Comparison of ENCODE assay signal across 31 cellular contexts in genomic region chr9:79924836-79925235, GRCh38.
"Had no signal": no experiment of that assay in that cellular context is flagged by ENCODE, and none has a peak within 500 bp of the region (broad histone marks: within the 10 kb centered on the region; RNA-seq: fewer than 3 reads in every experiment).

No MANE protein-coding gene starts in this region.

- H3K27me3 Mint-ChIP-seq: activated CD4-positive, alpha-beta memory T cell treated with anti-CD3 and anti-CD28 coated beads, Interleukin-2, amount 10 ng/mL, durations not matched to agents 7 days and 5 days; activated CD8-positive, alpha-beta memory T cell treated with anti-CD3 and anti-CD28 coated beads, Interleukin-2, amount 10 ng/mL, durations not matched to agents 7 days and 5 days; activated naive CD4-positive, alpha-beta T cell treated with anti-CD3 and anti-CD28 coated beads, Interleukin-2, amount 10 ng/mL, durations not matched to agents 7 days and 5 days; activated naive CD8-positive, alpha-beta T cell treated with anti-CD3 and anti-CD28 coated beads for 36 hours; T-cell had no signal

- H3K9me3 Mint-ChIP-seq: activated CD4-positive, alpha-beta memory T cell treated with anti-CD3 and anti-CD28 coated beads, Interleukin-2, amount 10 ng/mL, durations not matched to agents 7 days and 5 days; activated naive CD4-positive, alpha-beta T cell treated with anti-CD3 and anti-CD28 coated beads, Interleukin-2, amount 10 ng/mL, durations not matched to agents 7 days and 5 days had no signal

- H3K27ac ChIP-seq: brain microvascular endothelial cell, KMS-11, Peyer's patch, SJSA1, WERI-Rb-1 had no signal

- H3K36me3 ChIP-seq: brain microvascular endothelial cell, Peyer's patch, SJSA1, WERI-Rb-1 had no signal

- H3K4me3 ChIP-seq: Peyer's patch, SJSA1 had no signal

- ATAC-seq: activated CD8-positive, alpha-beta memory T cell treated with anti-CD3 and anti-CD28 coated beads, Interleukin-2, amount 10 ng/mL, durations not matched to agents 7 days and 5 days; T-cell had no signal

- H3K4me1 ChIP-seq: Peyer's patch, SJSA1 had no signal

- H3K4me3 Mint-ChIP-seq: activated CD4-positive, alpha-beta memory T cell treated with anti-CD3 and anti-CD28 coated beads, Interleukin-2, amount 10 ng/mL, durations not matched to agents 7 days and 5 days; activated CD8-positive, alpha-beta memory T cell treated with anti-CD3 and anti-CD28 coated beads, Interleukin-2, amount 10 ng/mL, durations not matched to agents 7 days and 5 days; activated naive CD4-positive, alpha-beta T cell treated with anti-CD3 and anti-CD28 coated beads, Interleukin-2, amount 10 ng/mL, durations not matched to agents 7 days and 5 days; activated naive CD8-positive, alpha-beta T cell treated with anti-CD3 and anti-CD28 coated beads for 36 hours; T-cell had no signal

- H3K4me1 Mint-ChIP-seq: activated CD4-positive, alpha-beta memory T cell treated with anti-CD3 and anti-CD28 coated beads, Interleukin-2, amount 10 ng/mL, durations not matched to agents 7 days and 5 days; activated naive CD4-positive, alpha-beta T cell treated with anti-CD3 and anti-CD28 coated beads, Interleukin-2, amount 10 ng/mL, durations not matched to agents 7 days and 5 days; activated naive CD8-positive, alpha-beta T cell treated with anti-CD3 and anti-CD28 coated beads for 36 hours; T-cell had no signal

- H3K27ac Mint-ChIP-seq: activated CD4-positive, alpha-beta memory T cell treated with anti-CD3 and anti-CD28 coated beads, Interleukin-2, amount 10 ng/mL, durations not matched to agents 7 days and 5 days; activated CD8-positive, alpha-beta memory T cell treated with anti-CD3 and anti-CD28 coated beads, Interleukin-2, amount 10 ng/mL, durations not matched to agents 7 days and 5 days; activated naive CD4-positive, alpha-beta T cell treated with anti-CD3 and anti-CD28 coated beads, Interleukin-2, amount 10 ng/mL, durations not matched to agents 7 days and 5 days; activated naive CD8-positive, alpha-beta T cell treated with anti-CD3 and anti-CD28 coated beads for 36 hours; T-cell had no signal

- H3K27me3 ChIP-seq: brain microvascular endothelial cell, Peyer's patch, SJSA1 had no signal

- DNase-seq: activated CD4-positive, alpha-beta memory T cell treated with anti-CD3 and anti-CD28 coated beads, Interleukin-2, amount 10 ng/mL, durations not matched to agents 7 days and 5 days; activated CD4-positive, alpha-beta T cell treated with anti-CD3 and anti-CD28 coated beads for 1 hour; activated CD4-positive, alpha-beta T cell treated with anti-CD3 and anti-CD28 coated beads for 48 hours; activated CD4-positive, CD25-positive, alpha-beta regulatory T cell; activated CD8-positive, alpha-beta memory T cell treated with anti-CD3 and anti-CD28 coated beads for 24 hours; activated CD8-positive, alpha-beta memory T cell treated with anti-CD3 and anti-CD28 coated beads, Interleukin-2, amount 10 ng/mL, durations not matched to agents 7 days and 5 days; activated CD8-positive, alpha-beta memory T cell treated with anti-CD3 and anti-CD28 coated beads, Interleukin-2, amount 50 U/mL, for 48 hours; activated effector memory CD4-positive, alpha-beta T cell treated with Interleukin-2 at 50 U/mL for 16 hours; activated naive CD4-positive, alpha-beta T cell treated with anti-CD3 and anti-CD28 coated beads, Interleukin-2, amount 10 ng/mL, durations not matched to agents 7 days and 5 days; activated naive CD8-positive, alpha-beta T cell treated with anti-CD3 and anti-CD28 coated beads for 36 hours; activated T-cell treated with anti-CD3 and anti-CD28 coated beads, Interleukin-2, amount 50 U/mL, for 48 hours; amniotic stem cell; aorta; brain microvascular endothelial cell; central memory CD4-positive, alpha-beta T cell; NCI-H1092 treated with DMSO at 0.1 percent for 48 hours; NCI-H2029; NCI-H2171 treated with DMSO at 0.1 percent for 48 hours; NCI-H345; NCI-H526 treated with DMSO at 0.1 percent for 48 hours; NCI-H774; Peyer's patch; RPMI8226; SHP77 treated with DMSO at 0.1 percent for 48 hours; SK-N-SH; T-cell; T-helper 2 cell; T-helper 9 cell; WERI-Rb-1 had no signal

- H3K36me3 Mint-ChIP-seq: activated CD8-positive, alpha-beta memory T cell treated with anti-CD3 and anti-CD28 coated beads, Interleukin-2, amount 10 ng/mL, durations not matched to agents 7 days and 5 days; activated naive CD4-positive, alpha-beta T cell treated with anti-CD3 and anti-CD28 coated beads, Interleukin-2, amount 10 ng/mL, durations not matched to agents 7 days and 5 days; activated naive CD8-positive, alpha-beta T cell treated with anti-CD3 and anti-CD28 coated beads for 36 hours; T-cell had no signal

- H3K9me3 ChIP-seq: Peyer's patch, SJSA1, SK-N-SH had no signal
